Comparison of ENCODE assay signal across 8 cellular contexts in the genomic region with DNA sequence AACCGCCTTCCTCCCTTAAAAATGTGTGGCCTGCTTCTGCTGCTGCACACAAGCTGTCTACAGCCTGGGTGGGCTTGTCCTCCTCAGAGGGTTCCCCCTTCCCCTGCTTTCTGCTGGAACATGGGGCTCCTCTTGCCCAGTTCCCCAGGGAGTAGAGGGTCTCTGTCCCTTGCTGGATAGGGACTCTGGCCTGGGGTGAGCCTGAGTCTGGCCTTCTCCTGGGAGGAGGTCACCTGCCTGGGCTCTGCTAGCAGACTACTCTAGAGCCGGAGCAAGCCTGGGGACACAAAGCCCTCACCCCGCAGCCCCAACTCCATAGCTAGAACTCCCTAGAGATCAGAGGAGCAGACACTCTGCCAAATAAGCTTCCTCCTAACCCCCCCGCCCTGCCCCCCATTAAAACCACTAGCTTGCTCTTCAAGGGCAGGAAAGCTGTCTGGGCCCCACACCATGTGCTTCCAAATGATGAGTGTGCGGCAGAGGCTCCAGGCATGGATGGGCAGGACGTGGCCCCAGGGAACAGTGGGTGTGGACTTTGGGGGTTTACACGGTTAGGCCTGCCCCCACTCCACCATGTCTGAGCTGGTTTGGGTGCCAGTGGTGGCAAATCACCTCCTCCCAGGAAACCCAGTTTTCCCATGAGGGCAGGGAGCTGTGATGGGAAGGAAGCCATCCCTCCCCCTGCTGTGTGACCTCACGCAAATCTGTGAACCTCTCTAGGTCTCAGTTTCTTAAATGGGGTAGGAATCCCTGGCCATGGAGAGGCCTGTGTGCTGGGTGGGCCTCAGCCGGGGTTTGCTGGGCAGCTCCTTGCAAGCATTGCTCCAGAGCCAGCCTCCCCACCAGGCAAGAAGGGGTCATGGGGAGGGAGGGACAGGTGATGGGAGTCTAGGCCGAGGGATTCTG. TPM values are rescaled to one million over a fixed set of nuclear protein-coding genes. Genes with fewer than 3 reads are reported as not detected.
DNase-seq lines count a peak whose midpoint lies in the region; ATAC-seq and TF ChIP-seq lines count a peak whose summit lies in the region.
"Had no signal": no experiment of that assay in that cellular context is flagged by ENCODE, and none has a peak within 500 bp of the region (broad histone marks: within the 10 kb centered on the region; RNA-seq: fewer than 3 reads in every experiment).

No MANE protein-coding gene starts in this region.

- peaks cover 14% of the 10 kb centered on the region for H3K36me3 ChIP-seq in skeletal muscle satellite cell (ENCODE audit: insufficient read depth, low read length)
- H3K36me3 ChIP-seq in ovary = no peaks in the 10 kb centered on the region

- peaks cover 31% of the 10 kb centered on the region for H3K4me1 Mint-ChIP-seq in chondrocyte (ENCODE audit: low read depth)

- in situ Hi-C loops in KBM-7 (cut with MboI; ENCODE audit: low pct_unique_long_range_greater_than_20kb, low sequenced_read_pairs) = no loop called here

- H3K4me3 ChIP-seq in skeletal muscle satellite cell (ENCODE audit: low read length) (peak overlapping the region; percentile 24), ovary (no peak overlapping the region)

- H3K36me3 Mint-ChIP-seq in chondrocyte (ENCODE audit: low read depth) = peaks cover 2% of the 10 kb centered on the region

- no peak for ATAC-seq in GM21717 (IDR thresholded peaks at IDR 0.05; ENCODE audit: unreplicated experiment)

- H3K4me3 Mint-ChIP-seq in chondrocyte (ENCODE audit: unreplicated experiment) = no peak overlapping the region

- H3K4me1 ChIP-seq in skeletal muscle satellite cell (ENCODE audit: control insufficient read depth, insufficient read depth, low read length) (peaks cover 31% of the 10 kb centered on the region), ovary (ENCODE audit: insufficient read depth) (peaks cover 15% of the 10 kb centered on the region)

- DNase-seq in GM04503 (ENCODE audit: low read depth) = peak; percentile 65
- peak; percentile 33 for DNase-seq in NCI-H69 (lab: John Stamatoyannopoulos, UW)
- DNase-seq in chondrocyte (ENCODE audit: low spot score) = no peak
- DNase-seq in ovary = no peak
- no peak for DNase-seq in KBM-7
- DNase-seq: activated CD8-positive, alpha-beta memory T cell treated with anti-CD3 and anti-CD28 coated beads, Interleukin-2, amount 50 U/mL, for 48 hours had no signal

- no peak for TF ChIP-seq CTCF in chondrocyte (IDR thresholded peaks at IDR 0.05)
- TF ChIP-seq CTCF in ovary (IDR thresholded peaks at IDR 0.05) = no peak

- no peaks in the 10 kb centered on the region for H3K9me3 Mint-ChIP-seq in chondrocyte (ENCODE audit: low read depth)

- peaks cover 6% of the 10 kb centered on the region for H3K27me3 Mint-ChIP-seq in chondrocyte (ENCODE audit: low read depth)

- peak overlapping the region; percentile 79 for H3K27ac Mint-ChIP-seq in chondrocyte (ENCODE audit: unreplicated experiment)

- peak overlapping the region; percentile 60 for H3K4me2 ChIP-seq in skeletal muscle satellite cell (ENCODE audit: low read length)

- no peak for TF ChIP-seq POLR2A in ovary (IDR thresholded peaks at IDR 0.05)

- H3K27me3 ChIP-seq in skeletal muscle satellite cell (ENCODE audit: control insufficient read depth, insufficient read depth, low read length) (no peaks in the 10 kb centered on the region), ovary (no peaks in the 10 kb centered on the region)

- no peak for TF ChIP-seq EP300 in ovary (IDR thresholded peaks at IDR 0.05)

- WGBS in ovary, 3 donors = 75 to 83% (median 78%) methylated on average over 10 of the region's 10 CpGs

- no peaks in the 10 kb centered on the region for H3K9me3 ChIP-seq in skeletal muscle satellite cell (replicated peaks; ENCODE audit: low read length)
- no peaks in the 10 kb centered on the region for H3K9me3 ChIP-seq in ovary

- intact Hi-C loops in ovary (cut with DNase I) = no loop called here

- peak overlapping the region in 1 of 2 donors; percentile 12 for H3K27ac ChIP-seq in ovary

- H3K9ac ChIP-seq in skeletal muscle satellite cell (ENCODE audit: low read depth, low read length) = peak overlapping the region; percentile 57

RNA-seq across cellular contexts. Expression of a gene that starts 10.1 kb away (rescaled TPM):
- total RNA-seq in chondrocyte (0.53 to 1.2 TPM (median 0.55 TPM) in 3 replicates), ovary (10 to 100 TPM in 1 of 7 donors, 1 to 10 TPM in 6; 2.9 to 15.2 (median 4.2) TPM)
- total RNA-seq in skeletal muscle satellite cell (2012; rRNA removed) = 3.1 and 3.8 TPM in 2 replicates
- 1 to 10 TPM; 1.7 to 2.5 TPM for polyA plus RNA-seq in ovary

RNA-seq across cellular contexts. Expression of a gene that starts 52.2 kb away (rescaled TPM):
- total RNA-seq in chondrocyte = 248 to 338 TPM (median 256 TPM) in 3 replicates
- total RNA-seq in skeletal muscle satellite cell (2012; rRNA removed) = 170 and 197 TPM in 2 replicates
- 100 to 1,000 TPM; 263 to 464 (median 361) TPM for total RNA-seq in ovary
- polyA plus RNA-seq in ovary = 1,000 to 10,000 TPM in 1 of 2 donors, 100 to 1,000 TPM in 1; 751 to 1,077 TPM

Comparison
In these comparisons a context has a peak if more than half of its experiments do, and no peak if none do; other contexts are left out.
1. DNase-seq: peak in GM04503 (single experiment) and NCI-H69 (single experiment); none in chondrocyte (single experiment), ovary (0 of 5) and KBM-7 (single experiment).